In genomic region chr6:49645139-49645538, GRCh38 we compare ENCODE assay signal across 1 cellular context.
TF ChIP-seq lines count a peak whose summit lies in the region.

No MANE protein-coding gene starts in this region.

TF ChIP-seq in K562, 482 proteins besides CTCF, POLR2A, EP300 and RAD21 (continued from another document):
- no peak for TF ChIP-seq ZNF512 (tag; IDR thresholded peaks at IDR 0.05)
- no peak for TF ChIP-seq HDAC1 (IDR thresholded peaks at IDR 0.05)
- 0 out of 2 replicates have a peak, but pooled peaks have one; percentile 50 for TF ChIP-seq DMBX1 (CRISPR knock-in tag; IDR thresholded peaks at IDR 0.05; ENCODE audit: borderline replicate concordance)
- TF ChIP-seq CBFB (CRISPR knock-in tag; IDR thresholded peaks at IDR 0.05): no peak
- no peak for TF ChIP-seq PCBP1 (IDR thresholded peaks at IDR 0.05; ENCODE audit: low read depth, low read length, poor library complexity, severe bottlenecking)
- TF ChIP-seq PURB (CRISPR knock-in tag; IDR thresholded peaks at IDR 0.05; ENCODE audit: low read depth): no peak
- no peak for TF ChIP-seq MAFG (tag; conservative IDR thresholded peaks at IDR 0.05)
- TF ChIP-seq KDM1A (IDR thresholded peaks at IDR 0.05): peak; percentile 68
- TF ChIP-seq, protein P1, sequence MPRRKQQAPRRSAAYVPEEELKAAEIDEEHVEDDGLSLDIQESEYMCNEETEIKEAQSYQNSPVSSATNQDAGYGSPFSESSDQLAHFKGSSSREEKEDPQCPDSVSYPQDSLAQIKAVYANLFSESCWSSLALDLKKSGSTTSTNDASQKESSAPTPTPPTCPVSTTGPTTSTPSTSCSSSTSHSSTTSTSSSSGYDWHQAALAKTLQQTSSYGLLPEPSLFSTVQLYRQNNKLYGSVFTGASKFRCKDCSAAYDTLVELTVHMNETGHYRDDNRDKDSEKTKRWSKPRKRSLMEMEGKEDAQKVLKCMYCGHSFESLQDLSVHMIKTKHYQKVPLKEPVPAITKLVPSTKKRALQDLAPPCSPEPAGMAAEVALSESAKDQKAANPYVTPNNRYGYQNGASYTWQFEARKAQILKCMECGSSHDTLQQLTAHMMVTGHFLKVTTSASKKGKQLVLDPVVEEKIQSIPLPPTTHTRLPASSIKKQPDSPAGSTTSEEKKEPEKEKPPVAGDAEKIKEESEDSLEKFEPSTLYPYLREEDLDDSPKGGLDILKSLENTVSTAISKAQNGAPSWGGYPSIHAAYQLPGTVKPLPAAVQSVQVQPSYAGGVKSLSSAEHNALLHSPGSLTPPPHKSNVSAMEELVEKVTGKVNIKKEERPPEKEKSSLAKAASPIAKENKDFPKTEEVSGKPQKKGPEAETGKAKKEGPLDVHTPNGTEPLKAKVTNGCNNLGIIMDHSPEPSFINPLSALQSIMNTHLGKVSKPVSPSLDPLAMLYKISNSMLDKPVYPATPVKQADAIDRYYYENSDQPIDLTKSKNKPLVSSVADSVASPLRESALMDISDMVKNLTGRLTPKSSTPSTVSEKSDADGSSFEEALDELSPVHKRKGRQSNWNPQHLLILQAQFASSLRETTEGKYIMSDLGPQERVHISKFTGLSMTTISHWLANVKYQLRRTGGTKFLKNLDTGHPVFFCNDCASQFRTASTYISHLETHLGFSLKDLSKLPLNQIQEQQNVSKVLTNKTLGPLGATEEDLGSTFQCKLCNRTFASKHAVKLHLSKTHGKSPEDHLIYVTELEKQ (CRISPR knock-in tag; IDR thresholded peaks at IDR 0.05): no peak
- peak; percentile 22; the same call in 1 of the 2 replicates for TF ChIP-seq MTA3 (IDR thresholded peaks at IDR 0.05; ENCODE audit: borderline replicate concordance)
- no peak for TF ChIP-seq RBM34 (IDR thresholded peaks at IDR 0.05; ENCODE audit: borderline replicate concordance, insufficient read depth, low read length)
- no peak for TF ChIP-seq ZNF57 (CRISPR knock-in tag; IDR thresholded peaks at IDR 0.05)
- no peak for TF ChIP-seq ZKSCAN8 (CRISPR knock-in tag; IDR thresholded peaks at IDR 0.05)
- TF ChIP-seq BRD9 (IDR thresholded peaks at IDR 0.05; ENCODE audit: low read depth, partially characterized antibody): peak; percentile 20
- TF ChIP-seq FOXM1 (IDR thresholded peaks at IDR 0.05; ENCODE audit: low read depth): peak; percentile 10; the same call in 1 of the 2 replicates
- no peak for TF ChIP-seq FOXM1 (CRISPR knock-in tag; IDR thresholded peaks at IDR 0.05; ENCODE audit: low read depth)
- peak; percentile 90 for TF ChIP-seq CHD4 (IDR thresholded peaks at IDR 0.05; ENCODE audit: insufficient read depth, insufficient replicate concordance, low read depth, low read length, poor library complexity, severe bottlenecking)
- TF ChIP-seq ZNF134 (CRISPR knock-in tag; conservative IDR thresholded peaks at IDR 0.05): no peak
- TF ChIP-seq, protein P2, sequence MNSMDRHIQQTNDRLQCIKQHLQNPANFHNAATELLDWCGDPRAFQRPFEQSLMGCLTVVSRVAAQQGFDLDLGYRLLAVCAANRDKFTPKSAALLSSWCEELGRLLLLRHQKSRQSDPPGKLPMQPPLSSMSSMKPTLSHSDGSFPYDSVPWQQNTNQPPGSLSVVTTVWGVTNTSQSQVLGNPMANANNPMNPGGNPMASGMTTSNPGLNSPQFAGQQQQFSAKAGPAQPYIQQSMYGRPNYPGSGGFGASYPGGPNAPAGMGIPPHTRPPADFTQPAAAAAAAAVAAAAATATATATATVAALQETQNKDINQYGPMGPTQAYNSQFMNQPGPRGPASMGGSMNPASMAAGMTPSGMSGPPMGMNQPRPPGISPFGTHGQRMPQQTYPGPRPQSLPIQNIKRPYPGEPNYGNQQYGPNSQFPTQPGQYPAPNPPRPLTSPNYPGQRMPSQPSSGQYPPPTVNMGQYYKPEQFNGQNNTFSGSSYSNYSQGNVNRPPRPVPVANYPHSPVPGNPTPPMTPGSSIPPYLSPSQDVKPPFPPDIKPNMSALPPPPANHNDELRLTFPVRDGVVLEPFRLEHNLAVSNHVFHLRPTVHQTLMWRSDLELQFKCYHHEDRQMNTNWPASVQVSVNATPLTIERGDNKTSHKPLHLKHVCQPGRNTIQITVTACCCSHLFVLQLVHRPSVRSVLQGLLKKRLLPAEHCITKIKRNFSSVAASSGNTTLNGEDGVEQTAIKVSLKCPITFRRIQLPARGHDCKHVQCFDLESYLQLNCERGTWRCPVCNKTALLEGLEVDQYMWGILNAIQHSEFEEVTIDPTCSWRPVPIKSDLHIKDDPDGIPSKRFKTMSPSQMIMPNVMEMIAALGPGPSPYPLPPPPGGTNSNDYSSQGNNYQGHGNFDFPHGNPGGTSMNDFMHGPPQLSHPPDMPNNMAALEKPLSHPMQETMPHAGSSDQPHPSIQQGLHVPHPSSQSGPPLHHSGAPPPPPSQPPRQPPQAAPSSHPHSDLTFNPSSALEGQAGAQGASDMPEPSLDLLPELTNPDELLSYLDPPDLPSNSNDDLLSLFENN (IDR thresholded peaks at IDR 0.05; ENCODE audit: low read depth in 2 of 2, low read length in 2 of 2): no peak
